18 cellular contexts compared by ENCODE assay signal in genomic region chr2:70897203-70897976, GRCh38. TPM values are rescaled to one million over a fixed set of nuclear protein-coding genes. Genes with fewer than 3 reads are reported as not detected.
DNase-seq lines count a peak whose midpoint lies in the region; ATAC-seq and TF ChIP-seq lines count a peak whose summit lies in the region.
"Had no signal": no experiment of that assay in that cellular context is flagged by ENCODE, and none has a peak within 500 bp of the region (broad histone marks: within the 10 kb centered on the region; RNA-seq: fewer than 3 reads in every experiment).

No MANE protein-coding gene starts in this region.

- peaks cover 0 to 2% of the 10 kb centered on the region in 2 donors for H3K36me3 Mint-ChIP-seq in activated T-cell treated with anti-CD3 and anti-CD28 coated beads, Interleukin-2, amount 50 U/mL, for 72 hours (ENCODE audit: insufficient read depth in 2 of 2)
- no peaks in the 10 kb centered on the region for H3K36me3 Mint-ChIP-seq in CD4-positive, alpha-beta memory T cell
- H3K36me3 Mint-ChIP-seq: CD8-positive, alpha-beta memory T cell had no signal

- H3K36me3 ChIP-seq in HUES6 (ENCODE audit: control insufficient read depth, insufficient read depth, low read length): no peaks in the 10 kb centered on the region
- H3K36me3 ChIP-seq in suprapubic skin: no peaks in the 10 kb centered on the region
- no peaks in the 10 kb centered on the region for H3K36me3 ChIP-seq in CD4-positive, alpha-beta memory T cell (ENCODE audit: insufficient read depth, low read length)

- peaks cover 35% of the 10 kb centered on the region for H3K4me1 ChIP-seq in HUES6 (ENCODE audit: control insufficient read depth, insufficient read depth, low read length)
- peaks cover 40% of the 10 kb centered on the region for H3K4me1 ChIP-seq in suprapubic skin
- peaks cover 15% of the 10 kb centered on the region for H3K4me1 ChIP-seq in CD4-positive, alpha-beta memory T cell (ENCODE audit: insufficient read depth, low read length)

- H3K27me3 Mint-ChIP-seq in activated T-cell treated with anti-CD3 and anti-CD28 coated beads, Interleukin-2, amount 50 U/mL, for 72 hours (ENCODE audit: low read depth): peaks cover 97% of the 10 kb centered on the region
- peaks cover 69 to 72% of the 10 kb centered on the region in 2 donors for H3K27me3 Mint-ChIP-seq in CD4-positive, alpha-beta memory T cell

- peaks cover 50% of the 10 kb centered on the region for H3K4me1 Mint-ChIP-seq in activated T-cell treated with anti-CD3 and anti-CD28 coated beads, Interleukin-2, amount 50 U/mL, for 72 hours (ENCODE audit: low read depth)
- peaks cover 16 to 25% (median 20%) of the 10 kb centered on the region in 4 donors for H3K4me1 Mint-ChIP-seq in CD4-positive, alpha-beta memory T cell

- intact Hi-C loops in CD4-positive, alpha-beta memory T cell (cut with micrococcal nuclease): no loop called here

- no peak overlapping the region for H3K27ac Mint-ChIP-seq in activated T-cell treated with anti-CD3 and anti-CD28 coated beads, Interleukin-2, amount 50 U/mL, for 72 hours
- no peak overlapping the region for H3K27ac Mint-ChIP-seq in CD4-positive, alpha-beta memory T cell
- H3K27ac Mint-ChIP-seq: CD8-positive, alpha-beta memory T cell had no signal

- no peak for TF ChIP-seq POLR2A in suprapubic skin (IDR thresholded peaks at IDR 0.05)

- ATAC-seq in activated T-cell treated with anti-CD3 and anti-CD28 coated beads, Interleukin-2, amount 50 U/mL, for 72 hours (replicated peaks in 1 of 2): no peak
- ATAC-seq in HG03025 (IDR thresholded peaks at IDR 0.05; ENCODE audit: low FRiP score, unreplicated experiment): no peak
- ATAC-seq: GM12878 had no signal

- CTCF ChIA-PET in CD4-positive, alpha-beta memory T cell (lab: Charles Lee; ENCODE audit: partially characterized antibody): interaction anchor here (1.4 kb wide), 1 partner anchor 25 kb away, joined by 4 read pairs; no protein-coding TSS in a partner anchor

- no peak for TF ChIP-seq EP300 in suprapubic skin (IDR thresholded peaks at IDR 0.05)

- WGBS in suprapubic skin: 13% methylated on average over 16 of the region's 35 CpGs

- H3K27me3 ChIP-seq in HUES6 (ENCODE audit: control insufficient read depth, insufficient read depth, low read length) (peaks cover 100% of the 10 kb centered on the region), suprapubic skin (peaks cover 100% of the 10 kb centered on the region)
- peaks cover 20% of the 10 kb centered on the region for H3K27me3 ChIP-seq in CD4-positive, alpha-beta memory T cell (ENCODE audit: insufficient read depth, low read length)

- TF ChIP-seq CTCF in fibroblast of pulmonary artery (IDR thresholded peaks at IDR 0.05; ENCODE audit: low read length, missing control alignments) (no peak), suprapubic skin (IDR thresholded peaks at IDR 0.05) (no peak)

- H3K9me3 ChIP-seq in HUES6 (ENCODE audit: control insufficient read depth, insufficient read depth, low read depth, low read length) (no peaks in the 10 kb centered on the region), suprapubic skin (no peaks in the 10 kb centered on the region)
- no peaks in the 10 kb centered on the region for H3K9me3 ChIP-seq in CD4-positive, alpha-beta memory T cell (ENCODE audit: control insufficient read depth in 1 of 2, low read length in 2 of 2)

- no peak overlapping the region for H3K9ac ChIP-seq in HUES6 (ENCODE audit: low read length)

- POLR2A ChIA-PET in CD4-positive, alpha-beta memory T cell (lab: Charles Lee; ENCODE audit: partially characterized antibody): no interaction called here

- DNase-seq in activated T-cell treated with anti-CD3 and anti-CD28 coated beads, Interleukin-2, amount 50 U/mL, for 72 hours: no peak
- DNase-seq in activated T-cell treated with anti-CD3 and anti-CD28 coated beads for 4 hours (no peak), fibroblast of pulmonary artery (ENCODE audit: low read depth) (peak; percentile 32), suprapubic skin (ENCODE audit: low spot score in 2 of 2) (no peak), cerebellar nuclear complex (lab: John Stamatoyannopoulos, UW) (no peak)
- DNase-seq in CD4-positive, alpha-beta memory T cell: no peak
- DNase-seq: CD8-positive, alpha-beta memory T cell; DMS79 treated with DMSO at 0.1 percent for 48 hours; KBM-7; NCI-H1436 treated with DMSO at 0.1 percent for 48 hours; NCI-H2029 treated with DMSO at 0.1 percent for 48 hours; NCI-H2171 treated with DMSO at 0.1 percent for 48 hours; NCI-H446 treated with DMSO at 0.1 percent for 48 hours; OCI-M1; SIG-M5 had no signal

- peak overlapping the region; percentile 11 to 44 for H3K4me3 Mint-ChIP-seq in activated T-cell treated with anti-CD3 and anti-CD28 coated beads, Interleukin-2, amount 50 U/mL, for 72 hours
- no peak overlapping the region for H3K4me3 Mint-ChIP-seq in CD4-positive, alpha-beta memory T cell

- H3K27ac ChIP-seq in HUES6 (ENCODE audit: low read depth, low read length): no peak overlapping the region
- peak overlapping the region; percentile 18 for H3K27ac ChIP-seq in suprapubic skin
- H3K27ac ChIP-seq in CD4-positive, alpha-beta memory T cell (ENCODE audit: low read depth, low read length): no peak overlapping the region

- no peaks in the 10 kb centered on the region for H3K9me3 Mint-ChIP-seq in activated T-cell treated with anti-CD3 and anti-CD28 coated beads, Interleukin-2, amount 50 U/mL, for 72 hours
- no peaks in the 10 kb centered on the region for H3K9me3 Mint-ChIP-seq in CD4-positive, alpha-beta memory T cell
- H3K9me3 Mint-ChIP-seq: CD8-positive, alpha-beta memory T cell had no signal

- H3K4me3 ChIP-seq in HUES6 (ENCODE audit: low read depth, low read length) (peak overlapping the region; percentile 28; the same call in 1 of the 2 replicates), fibroblast of pulmonary artery (replicated peaks; ENCODE audit: low read depth, low read length) (no peak overlapping the region), suprapubic skin (no peak overlapping the region)
- H3K4me3 ChIP-seq in CD4-positive, alpha-beta memory T cell (ENCODE audit: low read length in 2 of 2): no peak overlapping the region
- H3K4me3 ChIP-seq: GM12878 had no signal

RNA-seq across cellular contexts. Expression of gene VAX2, which starts 3.0 kb away (rescaled TPM):
- total RNA-seq in activated T-cell treated with anti-CD3 and anti-CD28 coated beads, Interleukin-2, amount 50 U/mL, for 72 hours: not detected
- 1 to 10 TPM; 1.2 to 5.8 (median 3.1) TPM for total RNA-seq in suprapubic skin
- not detected for total RNA-seq in CD4-positive, alpha-beta memory T cell
- not detected for polyA plus RNA-seq in CD4-positive, alpha-beta memory T cell
- total RNA-seq: CD8-positive, alpha-beta memory T cell; GM12878 had no signal
- polyA plus RNA-seq: CD8-positive, alpha-beta memory T cell; GM12878 had no signal

RNA-seq across cellular contexts. Expression of gene ATP6V1B1, which starts 38.3 kb away (rescaled TPM):
- not detected for total RNA-seq in activated T-cell treated with anti-CD3 and anti-CD28 coated beads, Interleukin-2, amount 50 U/mL, for 72 hours
- total RNA-seq in suprapubic skin: 10 to 100 TPM; 22.7 to 66.9 (median 39.5) TPM
- total RNA-seq in CD4-positive, alpha-beta memory T cell: not detected
- not detected for polyA plus RNA-seq in CD4-positive, alpha-beta memory T cell
- total RNA-seq: CD8-positive, alpha-beta memory T cell; GM12878 had no signal
- polyA plus RNA-seq: CD8-positive, alpha-beta memory T cell; GM12878 had no signal

Comparison
In these comparisons a context has a peak if more than half of its experiments do, and no peak if none do; other contexts are left out.
1. H3K4me3 Mint-ChIP-seq: peak in activated T-cell treated with anti-CD3 and anti-CD28 coated beads, Interleukin-2, amount 50 U/mL, for 72 hours (2 of 2); none in CD4-positive, alpha-beta memory T cell (0 of 8).
2. RNA of gene ATP6V1B1, which starts 38.3 kb away (total RNA-seq): 22.7 to 66.9 TPM in suprapubic skin; not detected in activated T-cell treated with anti-CD3 and anti-CD28 coated beads, Interleukin-2, amount 50 U/mL, for 72 hours and not detected in CD4-positive, alpha-beta memory T cell; every median in the first group is over 10 times any median in the second.